In the genomic region with DNA sequence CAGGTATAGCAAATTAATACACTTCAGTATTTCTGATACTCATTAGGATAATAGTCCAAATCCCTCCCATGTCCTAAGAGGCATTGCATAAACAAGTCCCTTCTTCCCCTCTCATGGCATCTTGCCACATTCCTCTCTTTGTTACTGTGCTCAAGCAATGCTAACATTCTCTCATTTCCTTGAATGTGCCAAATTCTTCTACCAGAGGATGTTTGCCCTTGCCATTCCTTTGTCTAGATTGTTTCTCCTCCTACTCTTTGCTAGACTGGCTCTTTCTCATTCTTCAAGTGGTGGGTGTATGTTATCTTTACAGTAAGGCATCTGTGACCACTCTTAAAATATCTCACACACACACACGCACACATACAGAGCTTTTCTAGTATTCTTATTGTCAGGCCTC, we compare ENCODE assay signal across 15 cellular contexts.
DNase-seq lines count a peak whose midpoint lies in the region; TF ChIP-seq lines count a peak whose summit lies in the region.
"Had no signal": no experiment of that assay in that cellular context is flagged by ENCODE, and none has a peak within 500 bp of the region (broad histone marks: within the 10 kb centered on the region; RNA-seq: fewer than 3 reads in every experiment).

No MANE protein-coding gene starts in this region.

- no peak overlapping the region for H3K27ac ChIP-seq in mesendoderm (ENCODE audit: low read depth, low read length)
- no peak overlapping the region for H3K27ac ChIP-seq in dorsolateral prefrontal cortex
- H3K27ac ChIP-seq: BLaER1 treated with 17β-estradiol and CSF1 and Interleukin-3, amounts not matched to agents 10 nM and 100 nM; ovary; VCaP had no signal

- TF ChIP-seq EP300 in Ishikawa (IDR thresholded peaks at IDR 0.05; ENCODE audit: borderline replicate concordance) = peak; percentile 26; the same call in 1 of the 2 replicates

- H3K36me3 ChIP-seq in mesendoderm (ENCODE audit: control insufficient read depth, insufficient read depth, low read length) = no peaks in the 10 kb centered on the region
- H3K36me3 ChIP-seq: BLaER1 treated with 17β-estradiol and CSF1 and Interleukin-3, amounts not matched to agents 10 nM and 100 nM; ovary had no signal

- H2BK120ac ChIP-seq in mesendoderm (ENCODE audit: low read depth, low read length) = no peak overlapping the region

- no peak overlapping the region for H3K18ac ChIP-seq in mesendoderm (ENCODE audit: low read length)

- H3K23ac ChIP-seq in mesendoderm (ENCODE audit: low read length) = no peak overlapping the region

- DNase-seq in AG09309 (ENCODE audit: low read depth) = peak; percentile 51
- DNase-seq in dedifferentiated amniotic fluid mesenchymal stem cell (ENCODE audit: extremely low spot score) = peak; percentile 84
- DNase-seq in mesendoderm = peak; percentile 76
- DNase-seq in NCI-H2107 treated with DMSO at 0.1 percent for 48 hours (lab: John Stamatoyannopoulos, UW; ENCODE audit: unreplicated experiment) = no peak
- DNase-seq in dorsolateral prefrontal cortex = no peak
- DNase-seq in DMS53 treated with DMSO at 0.1 percent for 48 hours (lab: John Stamatoyannopoulos, UW; ENCODE audit: unreplicated experiment) = no peak
- no peak for DNase-seq in activated naive CD4-positive, alpha-beta T cell (lab: John Stamatoyannopoulos, UW)
- DNase-seq: activated CD8-positive, alpha-beta memory T cell treated with anti-CD3 and anti-CD28 coated beads, Interleukin-2, amount 50 U/mL, for 4 hours; activated naive CD8-positive, alpha-beta T cell treated with anti-CD3 and anti-CD28 coated beads, Interleukin-2, amount 50 U/mL, for 24 hours; NCI-H1417 treated with DMSO at 0.1 percent for 48 hours; ovary; stimulated activated CD4-positive, alpha-beta T cell treated with anti-CD3 and anti-CD28 coated beads, Interleukin-1b, Interleukin-23, amount 100 ng/mL, for 48 hours had no signal

- WGBS in mesendoderm (ENCODE audit: extremely low coverage, insufficient coverage, low lambda C conversion rate) = no CpG with 5 or more reads among the region's 1 CpG

- H4K5ac ChIP-seq in mesendoderm (ENCODE audit: low read length) = no peak overlapping the region

- H3K27me3 ChIP-seq in mesendoderm (ENCODE audit: insufficient read depth, low read length, poor library complexity) (no peaks in the 10 kb centered on the region), dorsolateral prefrontal cortex (no peaks in the 10 kb centered on the region)
- H3K27me3 ChIP-seq: BLaER1 treated with 17β-estradiol and CSF1 and Interleukin-3, amounts not matched to agents 10 nM and 100 nM; ovary had no signal

- no peak for TF ChIP-seq RAD21 in Ishikawa (IDR thresholded peaks at IDR 0.05; ENCODE audit: low read depth)

- H3K4me3 ChIP-seq in AG09309 (ENCODE audit: control insufficient read depth, low read depth, low read length) (no peak overlapping the region), mesendoderm (ENCODE audit: low read length) (no peak overlapping the region), dorsolateral prefrontal cortex (no peak overlapping the region)
- H3K4me3 ChIP-seq: BLaER1 treated with 17β-estradiol and CSF1 and Interleukin-3, amounts not matched to agents 10 nM and 100 nM; ovary had no signal

- H3K79me1 ChIP-seq in mesendoderm (ENCODE audit: low read length) = no peaks in the 10 kb centered on the region

- H3K4ac ChIP-seq in mesendoderm (ENCODE audit: low read depth, low read length) = no peak overlapping the region

- intact Hi-C loops in dorsolateral prefrontal cortex (cut with DNase I) = no loop called here

- TF ChIP-seq CTCF in AG09309 (IDR thresholded peaks at IDR 0.05; ENCODE audit: control insufficient read depth, insufficient read depth, low read depth, low read length, missing control alignments) (no peak), dorsolateral prefrontal cortex (IDR thresholded peaks at IDR 0.05 in 54 of 56, conservative IDR thresholded peaks at IDR 0.05 in 2 of 56; ENCODE audit: low read depth in 1 of 56, partially characterized antibody in 56 of 56) (no peak)

- no peak overlapping the region for H4K8ac ChIP-seq in mesendoderm (ENCODE audit: low read depth, low read length)

- no peak overlapping the region for H3K9ac ChIP-seq in mesendoderm (ENCODE audit: low read length)
- H3K9ac ChIP-seq: BLaER1 treated with 17β-estradiol and CSF1 and Interleukin-3, amounts not matched to agents 10 nM and 100 nM had no signal

- H2BK5ac ChIP-seq in mesendoderm (ENCODE audit: low read length) = no peak overlapping the region

- H3K56ac ChIP-seq in mesendoderm (ENCODE audit: low read length) = no peak overlapping the region

- H2BK15ac ChIP-seq in mesendoderm (replicated peaks; ENCODE audit: low read depth) = no peak overlapping the region

- H3K4me1 ChIP-seq in mesendoderm (ENCODE audit: control insufficient read depth, low read depth, low read length) = no peaks in the 10 kb centered on the region
- H3K4me1 ChIP-seq: BLaER1 treated with 17β-estradiol and CSF1 and Interleukin-3, amounts not matched to agents 10 nM and 100 nM had no signal

- no peaks in the 10 kb centered on the region for H3K79me2 ChIP-seq in mesendoderm (ENCODE audit: control insufficient read depth, insufficient read depth, low read length)

- no peak overlapping the region for H3K4me2 ChIP-seq in mesendoderm (ENCODE audit: low read length)
- H3K4me2 ChIP-seq: BLaER1 treated with 17β-estradiol and CSF1 and Interleukin-3, amounts not matched to agents 10 nM and 100 nM had no signal

- H2AK5ac ChIP-seq in mesendoderm (ENCODE audit: low read length) = no peak overlapping the region

TF ChIP-seq in Ishikawa, 13 proteins besides CTCF, POLR2A, EP300 and RAD21:
- TF ChIP-seq, protein P1, sequence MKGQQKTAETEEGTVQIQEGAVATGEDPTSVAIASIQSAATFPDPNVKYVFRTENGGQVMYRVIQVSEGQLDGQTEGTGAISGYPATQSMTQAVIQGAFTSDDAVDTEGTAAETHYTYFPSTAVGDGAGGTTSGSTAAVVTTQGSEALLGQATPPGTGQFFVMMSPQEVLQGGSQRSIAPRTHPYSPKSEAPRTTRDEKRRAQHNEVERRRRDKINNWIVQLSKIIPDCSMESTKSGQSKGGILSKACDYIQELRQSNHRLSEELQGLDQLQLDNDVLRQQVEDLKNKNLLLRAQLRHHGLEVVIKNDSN (IDR thresholded peaks at IDR 0.05) = no peak
- TF ChIP-seq CREB1 (IDR thresholded peaks at IDR 0.05; ENCODE audit: low read depth) (no peak), TCF12 (IDR thresholded peaks at IDR 0.05; ENCODE audit: low read depth) (peak; percentile 40; the same call in 1 of the 2 replicates), CEBPB (IDR thresholded peaks at IDR 0.05) (peak; percentile 36; the same call in 1 of the 2 replicates), EGR1 (IDR thresholded peaks at IDR 0.05) (peak; percentile 49), NFIC (IDR thresholded peaks at IDR 0.05) (peak; percentile 84), ZBTB7A (IDR thresholded peaks at IDR 0.05; ENCODE audit: low read depth) (no peak), FOXM1 (IDR thresholded peaks at IDR 0.05; ENCODE audit: borderline replicate concordance, low read depth) (no peak), YY1 (IDR thresholded peaks at IDR 0.05; ENCODE audit: low read depth) (no peak), TEAD4 (IDR thresholded peaks at IDR 0.05) (peak; percentile 87), TAF1 (IDR thresholded peaks at IDR 0.05; ENCODE audit: low read depth) (no peak)
- TF ChIP-seq, protein P2, sequence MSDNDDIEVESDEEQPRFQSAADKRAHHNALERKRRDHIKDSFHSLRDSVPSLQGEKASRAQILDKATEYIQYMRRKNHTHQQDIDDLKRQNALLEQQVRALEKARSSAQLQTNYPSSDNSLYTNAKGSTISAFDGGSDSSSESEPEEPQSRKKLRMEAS (IDR thresholded peaks at IDR 0.05) = no peak
- TF ChIP-seq, protein P3, sequence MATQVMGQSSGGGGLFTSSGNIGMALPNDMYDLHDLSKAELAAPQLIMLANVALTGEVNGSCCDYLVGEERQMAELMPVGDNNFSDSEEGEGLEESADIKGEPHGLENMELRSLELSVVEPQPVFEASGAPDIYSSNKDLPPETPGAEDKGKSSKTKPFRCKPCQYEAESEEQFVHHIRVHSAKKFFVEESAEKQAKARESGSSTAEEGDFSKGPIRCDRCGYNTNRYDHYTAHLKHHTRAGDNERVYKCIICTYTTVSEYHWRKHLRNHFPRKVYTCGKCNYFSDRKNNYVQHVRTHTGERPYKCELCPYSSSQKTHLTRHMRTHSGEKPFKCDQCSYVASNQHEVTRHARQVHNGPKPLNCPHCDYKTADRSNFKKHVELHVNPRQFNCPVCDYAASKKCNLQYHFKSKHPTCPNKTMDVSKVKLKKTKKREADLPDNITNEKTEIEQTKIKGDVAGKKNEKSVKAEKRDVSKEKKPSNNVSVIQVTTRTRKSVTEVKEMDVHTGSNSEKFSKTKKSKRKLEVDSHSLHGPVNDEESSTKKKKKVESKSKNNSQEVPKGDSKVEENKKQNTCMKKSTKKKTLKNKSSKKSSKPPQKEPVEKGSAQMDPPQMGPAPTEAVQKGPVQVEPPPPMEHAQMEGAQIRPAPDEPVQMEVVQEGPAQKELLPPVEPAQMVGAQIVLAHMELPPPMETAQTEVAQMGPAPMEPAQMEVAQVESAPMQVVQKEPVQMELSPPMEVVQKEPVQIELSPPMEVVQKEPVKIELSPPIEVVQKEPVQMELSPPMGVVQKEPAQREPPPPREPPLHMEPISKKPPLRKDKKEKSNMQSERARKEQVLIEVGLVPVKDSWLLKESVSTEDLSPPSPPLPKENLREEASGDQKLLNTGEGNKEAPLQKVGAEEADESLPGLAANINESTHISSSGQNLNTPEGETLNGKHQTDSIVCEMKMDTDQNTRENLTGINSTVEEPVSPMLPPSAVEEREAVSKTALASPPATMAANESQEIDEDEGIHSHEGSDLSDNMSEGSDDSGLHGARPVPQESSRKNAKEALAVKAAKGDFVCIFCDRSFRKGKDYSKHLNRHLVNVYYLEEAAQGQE (IDR thresholded peaks at IDR 0.05; ENCODE audit: low read depth) = no peak

Comparison
In these comparisons a context has a peak if more than half of its experiments do, and no peak if none do; other contexts are left out.
1. DNase-seq: peak in AG09309 (single experiment), dedifferentiated amniotic fluid mesenchymal stem cell (single experiment) and mesendoderm (single experiment); none in NCI-H2107 treated with DMSO at 0.1 percent for 48 hours (single experiment), dorsolateral prefrontal cortex (0 of 10), DMS53 treated with DMSO at 0.1 percent for 48 hours (single experiment) and activated naive CD4-positive, alpha-beta T cell (0 of 4).